ENCODE assay signal across 9 cellular contexts in genomic region chr22:36461665-36462474, GRCh38. TPM values are rescaled to one million over a fixed set of nuclear protein-coding genes. Genes with fewer than 3 reads are reported as not detected.
DNase-seq lines count a peak whose midpoint lies in the region; ATAC-seq and TF ChIP-seq lines count a peak whose summit lies in the region.
"Had no signal": no experiment of that assay in that cellular context is flagged by ENCODE, and none has a peak within 500 bp of the region (broad histone marks: within the 10 kb centered on the region; RNA-seq: fewer than 3 reads in every experiment).

No MANE protein-coding gene starts in this region.

- H3K9me3 ChIP-seq in HCT116 (ENCODE audit: control insufficient read depth in 1 of 2, insufficient read depth in 1 of 2, low read depth in 1 of 2, low read length in 2 of 2) (no peaks in the 10 kb centered on the region), right cardiac atrium (ENCODE audit: control insufficient read depth, low read length) (no peaks in the 10 kb centered on the region), HAP-1 (no peaks in the 10 kb centered on the region)

- TF ChIP-seq POLR2A in HCT116 (IDR thresholded peaks at IDR 0.05; ENCODE audit: borderline replicate concordance, extremely low read depth, insufficient read depth, insufficient read length), result no peak

- H3K4me3 ChIP-seq in HCT116 (replicated peaks in 1 of 2; ENCODE audit: low read depth in 1 of 2, low read length in 2 of 2) (peak overlapping the region in 1 of 2 experiments; percentile 4; a peak in 1 of 4 replicates), right cardiac atrium (ENCODE audit: low read length) (no peak overlapping the region), HAP-1 (no peak overlapping the region)

- peak overlapping the region; percentile 43; the same call in 1 of the 2 replicates for H3K9ac ChIP-seq in HCT116 (ENCODE audit: low read length)

- H2AFZ ChIP-seq in HCT116 (ENCODE audit: low read depth, low read length, poor library complexity, severe bottlenecking), result no peak overlapping the region

- ATAC-seq in HCT116, result peak; percentile 49
- ATAC-seq in right cardiac atrium, result peak in 1 of 2 donors; percentile 2
- ATAC-seq in stimulated activated memory B cell treated with anti-CD40 and anti-IgM and Interleukin-4, amounts not matched to agents 10 μg/mL and 1 μg/mL and 100 μg/mL, for 72 hours, result no peak
- ATAC-seq in HG02571 (IDR thresholded peaks at IDR 0.05; ENCODE audit: unreplicated experiment), result no peak

- RAD21 ChIA-PET in HCT116 (lab: Charles Lee; ENCODE audit: low non-redundant PET in 1 of 2, low total read pairs in 2 of 2, uncharacterized antibody in 2 of 2, unreplicated experiment in 2 of 2), result no interaction called here

- no TSS peak for BruUV-seq in HCT116 (replicated peaks; lab: Mats Ljungman, UMichigan)

- H3K27ac ChIP-seq in HCT116 (ENCODE audit: low read depth, low read length) (peak overlapping the region; percentile 21; the same call in 1 of the 2 replicates), right cardiac atrium (ENCODE audit: low read length) (peak overlapping the region; percentile 61)

- H3K36me3 Mint-ChIP-seq in stimulated activated memory B cell treated with anti-CD40 and anti-IgM and Interleukin-4, amounts not matched to agents 10 μg/mL and 1 μg/mL and 100 μg/mL, for 72 hours, result peaks cover 17% of the 10 kb centered on the region

- TF ChIP-seq CTCF in HCT116 (IDR thresholded peaks at IDR 0.05 in 2 of 3, conservative IDR thresholded peaks at IDR 0.05 in 1 of 3; ENCODE audit: borderline replicate concordance in 1 of 3, insufficient read depth in 1 of 3, low read depth in 2 of 3, low read length in 2 of 3), result no peak

- H3K9me3 Mint-ChIP-seq in stimulated activated memory B cell treated with anti-CD40 and anti-IgM and Interleukin-4, amounts not matched to agents 10 μg/mL and 1 μg/mL and 100 μg/mL, for 72 hours, result no peaks in the 10 kb centered on the region

- 69% methylated on average over 12 of the region's 12 CpGs for WGBS in right cardiac atrium

- peak overlapping the region; percentile 69 for H3K27ac Mint-ChIP-seq in stimulated activated memory B cell treated with anti-CD40 and anti-IgM and Interleukin-4, amounts not matched to agents 10 μg/mL and 1 μg/mL and 100 μg/mL, for 72 hours

- H3K27me3 ChIP-seq in HCT116 (ENCODE audit: insufficient read depth, low read length) (no peaks in the 10 kb centered on the region), right cardiac atrium (ENCODE audit: control insufficient read depth, insufficient read depth) (no peaks in the 10 kb centered on the region), HAP-1 (ENCODE audit: low read depth) (no peaks in the 10 kb centered on the region)

- intact Hi-C loops in HCT116 (cut with micrococcal nuclease), result no loop called here
- intact Hi-C loops in right cardiac atrium (cut with DNase I), result loop anchor here in 1 of 4 donors (10.0 kb wide), 1 partner anchor 77 kb away; the partner anchor contains the start of gene MYH9

- no peak for TF ChIP-seq RAD21 in HCT116 (IDR thresholded peaks at IDR 0.05; ENCODE audit: low read depth)

- 0 out of 4 replicates have a peak, but pooled peaks cover 0 to 5% of the 10 kb centered on the region in 2 experiments for H3K36me3 ChIP-seq in HCT116 (ENCODE audit: control insufficient read depth in 1 of 2, insufficient read depth in 2 of 2, low read length in 2 of 2)
- H3K36me3 ChIP-seq in HAP-1 (replicated peaks), result peaks cover 3% of the 10 kb centered on the region; the same call in 1 of the 2 replicates

- CTCF ChIA-PET in HCT116 (lab: Charles Lee), result no interaction called here

- H3K4me1 ChIP-seq in HCT116 (ENCODE audit: control insufficient read depth in 1 of 2, insufficient read depth in 2 of 2, low read length in 2 of 2) (peaks cover 48 to 61% of the 10 kb centered on the region in 2 experiments), right cardiac atrium (ENCODE audit: control insufficient read depth, insufficient read depth, low read length) (peaks cover 7% of the 10 kb centered on the region), HAP-1 (peaks cover 10% of the 10 kb centered on the region)

- H3K4me1 Mint-ChIP-seq in stimulated activated memory B cell treated with anti-CD40 and anti-IgM and Interleukin-4, amounts not matched to agents 10 μg/mL and 1 μg/mL and 100 μg/mL, for 72 hours, result peaks cover 7% of the 10 kb centered on the region

- POLR2A ChIA-PET in HCT116 (lab: Charles Lee), result interaction anchor here (1.1 to 1.2 kb wide), 2 partner anchors 20 to 74 kb away, joined by 3 read pairs; partner anchors contain the start of genes MYH9 and TXN2

- H3K27me3 Mint-ChIP-seq in stimulated activated memory B cell treated with anti-CD40 and anti-IgM and Interleukin-4, amounts not matched to agents 10 μg/mL and 1 μg/mL and 100 μg/mL, for 72 hours, result no peaks in the 10 kb centered on the region

- DNase-seq in HCT116 (ENCODE audit: low read depth, low spot score) (no peak), T1000 (lab: John Stamatoyannopoulos, UW) (peak; percentile 84), right cardiac atrium (peak in 2 of 3 donors; percentile 48 to 50), occipital lobe (lab: John Stamatoyannopoulos, UW) (no peak), OCI-M1 (lab: John Stamatoyannopoulos, UW) (no peak), HAP-1 (ENCODE audit: low spot score in 2 of 2) (no peak)
- DNase-seq: activated CD4-positive, alpha-beta T cell treated with anti-CD3 and anti-CD28 coated beads, Interleukin-2, amount 50 U/mL, for 4 hours had no signal

- no peak overlapping the region for H3K4me3 Mint-ChIP-seq in stimulated activated memory B cell treated with anti-CD40 and anti-IgM and Interleukin-4, amounts not matched to agents 10 μg/mL and 1 μg/mL and 100 μg/mL, for 72 hours

- H3K79me2 ChIP-seq in HCT116 (ENCODE audit: insufficient read depth, low read length), result no peaks in the 10 kb centered on the region

- H4K20me1 ChIP-seq in HCT116 (ENCODE audit: insufficient read depth), result no peaks in the 10 kb centered on the region

- in situ Hi-C loops in HAP-1 (cut with MboI; ENCODE audit: low sequenced_read_pairs), result no loop called here

- H3K9me2 ChIP-seq in HCT116 (ENCODE audit: insufficient read depth), result no peaks in the 10 kb centered on the region

- H3K4me2 ChIP-seq in HCT116 (ENCODE audit: low read length), result peak overlapping the region; percentile 60

TF ChIP-seq in HCT116, 20 proteins besides CTCF, POLR2A, EP300 and RAD21 (continues in another document):
- TF ChIP-seq, protein P1, sequence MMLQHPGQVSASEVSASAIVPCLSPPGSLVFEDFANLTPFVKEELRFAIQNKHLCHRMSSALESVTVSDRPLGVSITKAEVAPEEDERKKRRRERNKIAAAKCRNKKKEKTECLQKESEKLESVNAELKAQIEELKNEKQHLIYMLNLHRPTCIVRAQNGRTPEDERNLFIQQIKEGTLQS (IDR thresholded peaks at IDR 0.05), result no peak
- TF ChIP-seq ZFX (IDR thresholded peaks at IDR 0.05), result no peak
- no peak for TF ChIP-seq JUND (IDR thresholded peaks at IDR 0.05)
- TF ChIP-seq EGR1 (IDR thresholded peaks at IDR 0.05; ENCODE audit: low read depth), result no peak
- no peak for TF ChIP-seq ZBTB33 (IDR thresholded peaks at IDR 0.05; ENCODE audit: extremely low read depth, insufficient replicate concordance, low read length)
- no peak for TF ChIP-seq FOSL1 (IDR thresholded peaks at IDR 0.05; ENCODE audit: low read depth)
- no peak for TF ChIP-seq SRF (IDR thresholded peaks at IDR 0.05; ENCODE audit: low read depth)
- TF ChIP-seq EZH2phosphoT487 (IDR thresholded peaks at IDR 0.05; ENCODE audit: borderline replicate concordance), result no peak
- TF ChIP-seq, protein P2, sequence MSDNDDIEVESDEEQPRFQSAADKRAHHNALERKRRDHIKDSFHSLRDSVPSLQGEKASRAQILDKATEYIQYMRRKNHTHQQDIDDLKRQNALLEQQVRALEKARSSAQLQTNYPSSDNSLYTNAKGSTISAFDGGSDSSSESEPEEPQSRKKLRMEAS (IDR thresholded peaks at IDR 0.05), result no peak
- TF ChIP-seq SP1 (IDR thresholded peaks at IDR 0.05; ENCODE audit: low read depth), result no peak
- no peak for TF ChIP-seq ZNF274 (IDR thresholded peaks at IDR 0.05; ENCODE audit: low read depth, low read length)

RNA-seq across cellular contexts. Expression of gene TXN2, which starts 19.6 kb away (rescaled TPM):
- total RNA-seq in HCT116 (2021; ENCODE audit: unreplicated experiment) (87.0 TPM), right cardiac atrium (100 to 1,000 TPM in 3 of 4 donors, 10 to 100 TPM in 1; 95.4 to 114 (median 105) TPM), occipital lobe (14.3 TPM)
- 104 and 117 TPM in 2 replicates for polyA plus RNA-seq in HCT116 (2012)
- 133 TPM for polyA plus RNA-seq in right cardiac atrium

RNA-seq across cellular contexts. Expression of gene FOXRED2, which starts 45.0 kb away (rescaled TPM):
- total RNA-seq in HCT116 (2021; ENCODE audit: unreplicated experiment) (19.9 TPM), right cardiac atrium (1 to 10 TPM; 4.7 to 9.0 (median 7.6) TPM), occipital lobe (10.6 TPM)
- 7.2 and 7.6 TPM in 2 replicates for polyA plus RNA-seq in HCT116 (2012)
- 3.8 TPM for polyA plus RNA-seq in right cardiac atrium

Comparison
In these comparisons a context has a peak if more than half of its experiments do, and no peak if none do; other contexts are left out.
1. DNase-seq: peak in T1000 (single experiment) and right cardiac atrium (2 of 3); none in HCT116 (single experiment), occipital lobe (single experiment), OCI-M1 (single experiment) and HAP-1 (0 of 2).